Comparison of ENCODE assay signal across 7 cellular contexts in genomic region chr17:46212634-46213435, GRCh38. TPM values are rescaled to one million over a fixed set of nuclear protein-coding genes. Genes with fewer than 3 reads are reported as not detected.
A peak's percentile ranks its signal among the peaks of the same experiment; 100 is the strongest.
DNase-seq lines count a peak whose midpoint lies in the region; ATAC-seq and TF ChIP-seq lines count a peak whose summit lies in the region.

No MANE protein-coding gene starts in this region.

- H3K79me2 ChIP-seq in SU-DHL-6 (ENCODE audit: insufficient read depth, low read length) = peaks cover 53% of the 10 kb centered on the region

- H3K9ac ChIP-seq in SU-DHL-6 (ENCODE audit: low read length) = no peak overlapping the region

- H3K36me3 ChIP-seq in GM06990 (ENCODE audit: control insufficient read depth, insufficient read depth, low read length) (peaks cover 8% of the 10 kb centered on the region), SU-DHL-6 (ENCODE audit: low read length) (no peaks in the 10 kb centered on the region), body of pancreas (replicated peaks in 1 of 2; ENCODE audit: insufficient read depth in 1 of 2, low read depth in 2 of 2) (no peaks in the 10 kb centered on the region)

- H3K4me3 ChIP-seq in GM06990 (replicated peaks; ENCODE audit: low read depth, low read length) (no peak overlapping the region), SU-DHL-6 (ENCODE audit: insufficient read depth, low read length, poor library complexity, severe bottlenecking) (no peak overlapping the region), body of pancreas (no peak overlapping the region)

- no peak for TF ChIP-seq POLR2A in body of pancreas (IDR thresholded peaks at IDR 0.05)

- H4K20me1 ChIP-seq in SU-DHL-6 (ENCODE audit: low read depth, low read length) = no peaks in the 10 kb centered on the region

- no peak overlapping the region for H2AFZ ChIP-seq in SU-DHL-6 (ENCODE audit: low read depth, low read length, severe bottlenecking)

- H3K9me2 ChIP-seq in SU-DHL-6 (replicated peaks; ENCODE audit: insufficient read depth, low read length) = no peaks in the 10 kb centered on the region

- WGBS in body of pancreas, 2 donors = 34 to 42% methylated on average over 11 of the region's 11 CpGs

- H3K4me2 ChIP-seq in SU-DHL-6 (ENCODE audit: low read depth, low read length, poor library complexity, severe bottlenecking) = no peak overlapping the region

- H3K27me3 ChIP-seq in GM06990 (replicated peaks; ENCODE audit: control insufficient read depth, insufficient read depth, low read length) (no peaks in the 10 kb centered on the region), SU-DHL-6 (ENCODE audit: low read length) (no peaks in the 10 kb centered on the region), body of pancreas (no peaks in the 10 kb centered on the region)

- H3K9me3 ChIP-seq in SU-DHL-6 (ENCODE audit: insufficient read depth, low read length) = no peaks in the 10 kb centered on the region
- no peaks in the 10 kb centered on the region for H3K9me3 ChIP-seq in body of pancreas

- TF ChIP-seq CTCF in GM06990 (IDR thresholded peaks at IDR 0.05; ENCODE audit: insufficient read depth, low read length, poor library complexity, severe bottlenecking) (peak; percentile 84), SU-DHL-6 (IDR thresholded peaks at IDR 0.05; ENCODE audit: insufficient read depth, low read length, poor library complexity, severe bottlenecking) (peak; percentile 83), body of pancreas (IDR thresholded peaks at IDR 0.05) (peak; percentile 65 to 95 (median 87))

- peak; percentile 91 for ATAC-seq in body of pancreas
- no peak for ATAC-seq in GM18870 (IDR thresholded peaks at IDR 0.05; ENCODE audit: unreplicated experiment)

- no peak for DNase-seq in GM06990 (ENCODE audit: extremely low read depth, insufficient read length)
- DNase-seq in NCI-H1092 (lab: John Stamatoyannopoulos, UW) = peak; percentile 23
- DNase-seq in body of pancreas = peak; percentile 80 to 90 (median 84)
- DNase-seq in iPS DF 19.7 (ENCODE audit: low read depth, low spot score) = peak; percentile 50
- DNase-seq in stimulated activated CD4-positive, alpha-beta T cell treated with anti-CD3 and anti-CD28 coated beads, Interleukin-12 subunit alpha, Interleukin-12 subunit beta, amount 100 ng/mL, for 48 hours (ENCODE audit: low read depth in 2 of 3, low spot score in 1 of 3) = peak in 2 of 3 donors; percentile 22 to 47

- H3K4me1 ChIP-seq in body of pancreas = peaks cover 7% of the 10 kb centered on the region

- intact Hi-C loops in body of pancreas (cut with DNase I) = no loop called here

- H3K27ac ChIP-seq in SU-DHL-6 (ENCODE audit: low read depth, low read length) (no peak overlapping the region), body of pancreas (peak overlapping the region in 2 of 4 donors; percentile 32 to 53)

- H3F3A ChIP-seq in SU-DHL-6 (ENCODE audit: insufficient read depth) = peaks cover 4% of the 10 kb centered on the region; the same call in 1 of the 2 replicates

RNA-seq across cellular contexts. Expression of gene KANSL1, which starts 19.6 kb away (rescaled TPM):
- 100 to 1,000 TPM in 1 of 2 donors, 10 to 100 TPM in 1; 68.2 to 190 TPM for total RNA-seq in body of pancreas
